Comparison of ENCODE assay signal across 18 cellular contexts in the genomic region with DNA sequence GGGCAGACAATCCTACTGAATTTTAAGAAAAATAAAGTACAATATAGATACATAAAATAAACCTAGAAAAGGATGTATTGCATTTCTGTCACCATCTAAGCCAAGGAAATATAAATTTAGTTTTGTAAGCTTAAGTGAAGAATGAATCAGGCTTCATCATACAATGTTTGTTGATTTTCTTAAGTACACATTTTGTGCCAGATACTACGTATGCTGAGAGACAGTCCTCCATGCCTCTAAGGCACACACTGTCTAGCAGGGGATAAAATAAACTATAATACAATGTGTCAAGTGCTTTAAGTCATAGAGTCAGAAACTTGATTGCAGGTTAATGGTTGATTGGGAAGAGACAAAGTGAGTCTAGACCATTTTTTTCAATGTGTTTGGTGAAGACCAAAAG.
DNase-seq lines count a peak whose midpoint lies in the region; ATAC-seq and TF ChIP-seq lines count a peak whose summit lies in the region.
"Had no signal": no experiment of that assay in that cellular context is flagged by ENCODE, and none has a peak within 500 bp of the region (broad histone marks: within the 10 kb centered on the region; RNA-seq: fewer than 3 reads in every experiment).

No MANE protein-coding gene starts in this region.

- no peaks in the 10 kb centered on the region for H3K36me3 ChIP-seq in adipocyte (ENCODE audit: control insufficient read depth, insufficient read depth, low read length, severe bottlenecking)
- H3K36me3 ChIP-seq: BLaER1 had no signal

- no peak for ATAC-seq in activated CD8-positive, alpha-beta T cell treated with anti-CD3 and anti-CD28 coated beads for 36 hours
- ATAC-seq: HCT116 had no signal

- peaks cover 12% of the 10 kb centered on the region for H3K27me3 Mint-ChIP-seq in activated CD8-positive, alpha-beta T cell treated with anti-CD3 and anti-CD28 coated beads for 36 hours

- H3K4me1 Mint-ChIP-seq in activated CD8-positive, alpha-beta T cell treated with anti-CD3 and anti-CD28 coated beads for 36 hours (ENCODE audit: low read depth), result no peaks in the 10 kb centered on the region
- H3K4me1 Mint-ChIP-seq: CD14-positive monocyte; CD4-positive, alpha-beta memory T cell had no signal

- POLR2A ChIA-PET in activated CD8-positive, alpha-beta T cell treated with anti-CD3 and anti-CD28 coated beads for 36 hours (lab: Charles Lee), result interaction anchor here (0.7 kb wide), 1 partner anchor 96 kb away, joined by 3 read pairs; no protein-coding TSS in a partner anchor

- CTCF ChIA-PET in activated CD8-positive, alpha-beta T cell treated with anti-CD3 and anti-CD28 coated beads for 36 hours (lab: Charles Lee), result no interaction called here

- no peak overlapping the region for H3K27ac Mint-ChIP-seq in activated CD8-positive, alpha-beta T cell treated with anti-CD3 and anti-CD28 coated beads for 36 hours
- H3K27ac Mint-ChIP-seq: CD14-positive monocyte, HFFc6 had no signal

- intact Hi-C loops in activated CD8-positive, alpha-beta T cell treated with anti-CD3 and anti-CD28 coated beads for 36 hours (cut with micrococcal nuclease), result no loop called here

- no peak overlapping the region for H3K4me3 Mint-ChIP-seq in activated CD8-positive, alpha-beta T cell treated with anti-CD3 and anti-CD28 coated beads for 36 hours
- H3K4me3 Mint-ChIP-seq: CD14-positive monocyte; CD4-positive, alpha-beta memory T cell; HFFc6 had no signal

- no peaks in the 10 kb centered on the region for H3K9me3 Mint-ChIP-seq in activated CD8-positive, alpha-beta T cell treated with anti-CD3 and anti-CD28 coated beads for 36 hours
- H3K9me3 Mint-ChIP-seq: HFFc6 had no signal

- no peaks in the 10 kb centered on the region for H3K4me1 ChIP-seq in adipocyte (ENCODE audit: control insufficient read depth, insufficient read depth, low read length)
- H3K4me1 ChIP-seq: BLaER1 had no signal

- no peaks in the 10 kb centered on the region for H3K9me3 ChIP-seq in adipocyte (ENCODE audit: control insufficient read depth, low read length)
- H3K9me3 ChIP-seq: BLaER1 had no signal

- DNase-seq in NCI-H345 (lab: John Stamatoyannopoulos, UW) (peak; percentile 34), NCI-H345 treated with DMSO at 0.1 percent for 48 hours (lab: John Stamatoyannopoulos, UW; ENCODE audit: unreplicated experiment) (no peak), adipocyte (ENCODE audit: low read depth) (peak; percentile 28), foreskin fibroblast (peak; percentile 5 to 17), cerebellar cortex (ENCODE audit: low spot score) (no peak), SHP77 (lab: John Stamatoyannopoulos, UW) (no peak)
- no peak for DNase-seq in activated CD8-positive, alpha-beta T cell treated with anti-CD3 and anti-CD28 coated beads for 36 hours
- DNase-seq: Calu3; CD4-positive, alpha-beta memory T cell; DMS79 treated with DMSO at 0.1 percent for 48 hours; GF-D8; GOT3; H7; HFFc6; IMR-90 had no signal

- H3K9ac ChIP-seq in adipocyte (ENCODE audit: low read length), result no peak overlapping the region
- H3K9ac ChIP-seq: BLaER1 had no signal

- TF ChIP-seq CTCF in foreskin fibroblast (IDR thresholded peaks at IDR 0.05; ENCODE audit: low read depth, low read length), result no peak
- TF ChIP-seq CTCF in activated CD8-positive, alpha-beta T cell treated with anti-CD3 and anti-CD28 coated beads for 36 hours (IDR thresholded peaks at IDR 0.05), result no peak

- H3K36me3 Mint-ChIP-seq in activated CD8-positive, alpha-beta T cell treated with anti-CD3 and anti-CD28 coated beads for 36 hours (ENCODE audit: low read depth), result no peaks in the 10 kb centered on the region
- H3K36me3 Mint-ChIP-seq: CD14-positive monocyte; CD4-positive, alpha-beta memory T cell had no signal

- H3K4me3 ChIP-seq in adipocyte (ENCODE audit: low read length) (no peak overlapping the region), foreskin fibroblast (ENCODE audit: low read depth in 1 of 2, low read length in 2 of 2) (no peak overlapping the region)
- H3K4me3 ChIP-seq: BLaER1 had no signal

- H3K27me3 ChIP-seq in adipocyte (replicated peaks; ENCODE audit: control insufficient read depth, insufficient read depth, low read length), result no peaks in the 10 kb centered on the region
- H3K27me3 ChIP-seq: BLaER1 had no signal

Comparison
In these comparisons a context has a peak if more than half of its experiments do, and no peak if none do; other contexts are left out.
1. DNase-seq: peak in NCI-H345 (single experiment), adipocyte (single experiment) and foreskin fibroblast (2 of 2); none in NCI-H345 treated with DMSO at 0.1 percent for 48 hours (single experiment), cerebellar cortex (single experiment), SHP77 (0 of 2) and activated CD8-positive, alpha-beta T cell treated with anti-CD3 and anti-CD28 coated beads for 36 hours (single experiment).